Comparison of ENCODE assay signal across 17 cellular contexts in the genomic region with DNA sequence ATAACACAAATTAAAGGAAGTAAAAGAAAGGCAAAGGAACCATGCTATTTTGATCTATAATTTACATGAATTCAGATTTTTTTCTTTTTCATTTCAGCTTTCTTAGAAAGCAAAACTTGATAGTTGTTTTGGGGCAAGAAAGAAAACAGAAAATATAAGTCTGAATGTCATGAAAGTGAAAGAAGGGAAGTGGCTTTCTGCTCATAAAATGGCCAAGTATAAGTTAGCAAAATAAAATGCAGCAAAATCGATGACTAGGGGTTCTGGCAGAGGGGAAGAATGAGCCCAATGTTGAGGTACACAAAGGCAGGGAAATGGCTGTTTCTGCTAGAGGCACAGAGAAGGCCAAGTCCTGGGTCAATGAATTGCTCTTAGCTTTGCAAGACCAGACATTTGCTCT. TPM values are rescaled to one million over a fixed set of nuclear protein-coding genes. Genes with fewer than 3 reads are reported as not detected.
DNase-seq lines count a peak whose midpoint lies in the region; ATAC-seq, FAIRE-seq and TF ChIP-seq lines count a peak whose summit lies in the region.
"Had no signal": no experiment of that assay in that cellular context is flagged by ENCODE, and none has a peak within 500 bp of the region (broad histone marks: within the 10 kb centered on the region; RNA-seq: fewer than 3 reads in every experiment).

No MANE protein-coding gene starts in this region.

- H3K36me3 ChIP-seq in pancreas = no peaks in the 10 kb centered on the region
- H3K36me3 ChIP-seq: HAP-1, lower lobe of right lung had no signal

- TF ChIP-seq CTCF in GM13976 (IDR thresholded peaks at IDR 0.05; ENCODE audit: borderline replicate concordance, control extremely low read depth, extremely low read depth, insufficient read depth, missing control alignments) (no peak), pancreas (IDR thresholded peaks at IDR 0.05) (no peak)
- no peak for TF ChIP-seq CTCF in activated CD8-positive, alpha-beta T cell treated with anti-CD3 and anti-CD28 coated beads for 36 hours (IDR thresholded peaks at IDR 0.05)

- H3K4me3 Mint-ChIP-seq in activated CD8-positive, alpha-beta T cell treated with anti-CD3 and anti-CD28 coated beads for 36 hours = peak overlapping the region; percentile 16
- H3K4me3 Mint-ChIP-seq: activated CD4-positive, alpha-beta T cell treated with anti-CD3 and anti-CD28 coated beads for 36 hours had no signal

- H3K36me3 Mint-ChIP-seq in activated CD8-positive, alpha-beta T cell treated with anti-CD3 and anti-CD28 coated beads for 36 hours (ENCODE audit: low read depth) = peaks cover 3% of the 10 kb centered on the region

- FAIRE-seq in pancreas (lab: Jason Lieb, UNC) = no peak

- no peak overlapping the region for H3K4me3 ChIP-seq in pancreas
- H3K4me3 ChIP-seq: HAP-1, lower lobe of right lung had no signal

- H3K4me1 Mint-ChIP-seq in activated CD8-positive, alpha-beta T cell treated with anti-CD3 and anti-CD28 coated beads for 36 hours (ENCODE audit: low read depth) = peaks cover 20% of the 10 kb centered on the region

- H3K27me3 ChIP-seq in pancreas = no peaks in the 10 kb centered on the region

- POLR2A ChIA-PET in activated CD8-positive, alpha-beta T cell treated with anti-CD3 and anti-CD28 coated beads for 36 hours (lab: Charles Lee) = no interaction called here

- no peaks in the 10 kb centered on the region for H3K9me3 ChIP-seq in pancreas
- H3K9me3 ChIP-seq: HAP-1 had no signal

- peaks cover 13% of the 10 kb centered on the region for H3K9me3 Mint-ChIP-seq in activated CD8-positive, alpha-beta T cell treated with anti-CD3 and anti-CD28 coated beads for 36 hours

- peak; percentile 21 for DNase-seq in GM13976 (ENCODE audit: low spot score)
- no peak for DNase-seq in activated CD8-positive, alpha-beta T cell treated with anti-CD3 and anti-CD28 coated beads for 36 hours
- no peak for DNase-seq in NCI-H774 (lab: John Stamatoyannopoulos, UW)
- no peak for DNase-seq in pancreas
- no peak for DNase-seq in activated gamma-delta T cell treated with Interleukin-2 at 50 U/mL for 16 hours
- DNase-seq: activated CD4-positive, alpha-beta T cell treated with anti-CD3 and anti-CD28 coated beads for 36 hours; amygdala; Calu3; head of caudate nucleus; IMR-90; lower lobe of right lung; stimulated activated CD4-positive, alpha-beta T cell treated with anti-CD3 and anti-CD28 coated beads, Interleukin-1b, Interleukin-23, amount 100 ng/mL, for 48 hours had no signal

- 44 to 63% methylated on average over 1 of the region's 1 CpG for WGBS in pancreas, 2 donors

- H3K27ac Mint-ChIP-seq in activated CD8-positive, alpha-beta T cell treated with anti-CD3 and anti-CD28 coated beads for 36 hours = peak overlapping the region; percentile 51
- H3K27ac Mint-ChIP-seq: activated CD4-positive, alpha-beta T cell treated with anti-CD3 and anti-CD28 coated beads for 36 hours had no signal

- H3K27ac ChIP-seq in pancreas = no peak overlapping the region
- H3K27ac ChIP-seq: lower lobe of right lung had no signal

- in situ Hi-C loops in GM13976 (cut with MboI; ENCODE audit: low sequenced_read_pairs, unreplicated experiment) = no loop called here

- no peaks in the 10 kb centered on the region for H3K27me3 Mint-ChIP-seq in activated CD8-positive, alpha-beta T cell treated with anti-CD3 and anti-CD28 coated beads for 36 hours
- H3K27me3 Mint-ChIP-seq: activated CD4-positive, alpha-beta T cell treated with anti-CD3 and anti-CD28 coated beads for 36 hours had no signal

- CTCF ChIA-PET in activated CD8-positive, alpha-beta T cell treated with anti-CD3 and anti-CD28 coated beads for 36 hours (lab: Charles Lee) = no interaction called here

- H3K4me1 ChIP-seq in pancreas = no peaks in the 10 kb centered on the region
- H3K4me1 ChIP-seq: HAP-1, lower lobe of right lung had no signal

- ATAC-seq in GM19372 (IDR thresholded peaks at IDR 0.05; ENCODE audit: low read depth, unreplicated experiment) (peak; percentile 60), HG03097 (IDR thresholded peaks at IDR 0.05; ENCODE audit: low FRiP score, unreplicated experiment) (peak; percentile 74), pancreas (no peak), GM19023 (IDR thresholded peaks at IDR 0.05; ENCODE audit: unreplicated experiment) (no peak)
- ATAC-seq in activated CD8-positive, alpha-beta T cell treated with anti-CD3 and anti-CD28 coated beads for 36 hours = peak; percentile 45
- ATAC-seq: activated CD4-positive, alpha-beta T cell treated with anti-CD3 and anti-CD28 coated beads for 36 hours; lower lobe of right lung had no signal

- intact Hi-C loops in activated CD8-positive, alpha-beta T cell treated with anti-CD3 and anti-CD28 coated beads for 36 hours (cut with micrococcal nuclease) = no loop called here
- intact Hi-C loops in pancreas (cut with DNase I) = no loop called here

RNA-seq across cellular contexts. Expression of a gene that starts 3.0 kb away (rescaled TPM):
- total RNA-seq in activated CD8-positive, alpha-beta T cell treated with anti-CD3 and anti-CD28 coated beads for 36 hours = not detected
- not detected for total RNA-seq in pancreas
- polyA plus RNA-seq in pancreas = not detected
- total RNA-seq: activated CD4-positive, alpha-beta T cell treated with anti-CD3 and anti-CD28 coated beads for 36 hours; Calu3; IMR-90; lower lobe of right lung; posterior vena cava had no signal
- polyA plus RNA-seq: IMR-90 had no signal

RNA-seq across cellular contexts. Expression of a gene that starts 21.8 kb away (rescaled TPM):
- not detected for total RNA-seq in activated CD8-positive, alpha-beta T cell treated with anti-CD3 and anti-CD28 coated beads for 36 hours
- not detected for total RNA-seq in pancreas
- polyA plus RNA-seq in pancreas = not detected
- total RNA-seq: activated CD4-positive, alpha-beta T cell treated with anti-CD3 and anti-CD28 coated beads for 36 hours; Calu3; IMR-90; lower lobe of right lung; posterior vena cava had no signal
- polyA plus RNA-seq: IMR-90 had no signal

RNA-seq across cellular contexts. Expression of a gene that starts 42.8 kb away (rescaled TPM):
- not detected for total RNA-seq in activated CD8-positive, alpha-beta T cell treated with anti-CD3 and anti-CD28 coated beads for 36 hours
- not detected for total RNA-seq in pancreas
- polyA plus RNA-seq in pancreas = not detected
- total RNA-seq: activated CD4-positive, alpha-beta T cell treated with anti-CD3 and anti-CD28 coated beads for 36 hours; Calu3; IMR-90; lower lobe of right lung; posterior vena cava had no signal
- polyA plus RNA-seq: IMR-90 had no signal

RNA-seq across cellular contexts. Expression of a gene that starts 57.4 kb away (rescaled TPM):
- total RNA-seq in activated CD8-positive, alpha-beta T cell treated with anti-CD3 and anti-CD28 coated beads for 36 hours = not detected
- total RNA-seq in pancreas = not detected
- not detected for polyA plus RNA-seq in pancreas
- total RNA-seq: activated CD4-positive, alpha-beta T cell treated with anti-CD3 and anti-CD28 coated beads for 36 hours; Calu3; IMR-90; lower lobe of right lung; posterior vena cava had no signal
- polyA plus RNA-seq: IMR-90 had no signal

Comparison
In these comparisons a context has a peak if more than half of its experiments do, and no peak if none do; other contexts are left out.
1. ATAC-seq: peak in GM19372 (single experiment), HG03097 (single experiment) and activated CD8-positive, alpha-beta T cell treated with anti-CD3 and anti-CD28 coated beads for 36 hours (single experiment); none in pancreas (0 of 4) and GM19023 (single experiment).